ENCODE assay signal across 8 cellular contexts in genomic region chr20:37627060-37627766, GRCh38.
DNase-seq lines count a peak whose midpoint lies in the region; ATAC-seq and TF ChIP-seq lines count a peak whose summit lies in the region.

No MANE protein-coding gene starts in this region.

- ATAC-seq in heart left ventricle (peak; percentile 51 to 79 (median 72)), GM19324 (IDR thresholded peaks at IDR 0.05; ENCODE audit: low FRiP score, unreplicated experiment) (no peak), GM21619 (IDR thresholded peaks at IDR 0.05; ENCODE audit: unreplicated experiment) (no peak)

- H3K36me3 ChIP-seq in heart left ventricle: no peaks in the 10 kb centered on the region

- no peak overlapping the region for H3K27ac ChIP-seq in heart left ventricle

- H3K27me3 ChIP-seq in heart left ventricle: peaks cover 0 to 21% (median 6%) of the 10 kb centered on the region in 9 donors

- 14 to 24% (median 20%) methylated on average over 15 of the region's 15 CpGs for WGBS in heart left ventricle, 4 donors

- no peaks in the 10 kb centered on the region for H3K9me3 ChIP-seq in heart left ventricle

- TF ChIP-seq POLR2A in heart left ventricle (IDR thresholded peaks at IDR 0.05): no peak

- intact Hi-C loops in heart left ventricle (cut with DNase I): no loop called here

- TF ChIP-seq CTCF in heart left ventricle (IDR thresholded peaks at IDR 0.05): no peak

- peak; percentile 84 for DNase-seq in DMS 273 (lab: John Stamatoyannopoulos, UW; ENCODE audit: unreplicated experiment)
- peak; percentile 60 for DNase-seq in Jurkat, Clone E6-1 (ENCODE audit: low read depth, low spot score)
- DNase-seq in activated CD4-positive, alpha-beta T cell treated with anti-CD3 and anti-CD28 coated beads, Interleukin-2, amount 50 U/mL, for 48 hours: peak; percentile 53 to 57
- DNase-seq in heart left ventricle: peak; percentile 18 to 68 (median 48)
- DNase-seq in stimulated activated CD4-positive, alpha-beta T cell treated with anti-CD3 and anti-CD28 coated beads, Interleukin-15, amount 100 ng/mL, for 48 hours (ENCODE audit: low read depth in 2 of 2): peak; percentile 7 to 8
- no peak for DNase-seq in NCI-H1436 treated with DMSO at 0.1 percent for 48 hours (lab: John Stamatoyannopoulos, UW)

- H3K4me3 ChIP-seq in Jurkat, Clone E6-1 (ENCODE audit: low read length): no peak overlapping the region
- no peak overlapping the region for H3K4me3 ChIP-seq in heart left ventricle

- peaks cover 0 to 7% (median 0%) of the 10 kb centered on the region in 12 donors for H3K4me1 ChIP-seq in heart left ventricle

Comparison
In these comparisons a context has a peak if more than half of its experiments do, and no peak if none do; other contexts are left out.
1. ATAC-seq: peak in heart left ventricle (4 of 4); none in GM19324 (single experiment) and GM21619 (single experiment).